Comparison of ENCODE assay signal across 8 cellular contexts in genomic region chr4:40515398-40516293, GRCh38.
DNase-seq lines count a peak whose midpoint lies in the region; ATAC-seq and FAIRE-seq lines count a peak whose summit lies in the region.

No MANE protein-coding gene starts in this region.

- peaks cover 5 to 6% of the 10 kb centered on the region in 2 donors for H3K4me1 ChIP-seq in esophagus (ENCODE audit: control insufficient read depth in 2 of 2, insufficient read depth in 2 of 2, low read length in 1 of 2)
- peaks cover 0 to 3% of the 10 kb centered on the region in 2 donors for H3K4me1 ChIP-seq in small intestine (ENCODE audit: control insufficient read depth in 2 of 2, insufficient read depth in 1 of 2, low read depth in 1 of 2, low read length in 1 of 2)

- no peaks in the 10 kb centered on the region for H3K27me3 ChIP-seq in esophagus (ENCODE audit: control insufficient read depth in 1 of 2, insufficient read depth in 2 of 2, low read length in 2 of 2)
- H3K27me3 ChIP-seq in small intestine (ENCODE audit: control insufficient read depth in 2 of 2, insufficient read depth in 2 of 2, low read length in 2 of 2): no peaks in the 10 kb centered on the region

- H3K4me3 ChIP-seq in esophagus (ENCODE audit: low read depth in 1 of 2, low read length in 2 of 2) (peak overlapping the region in 1 of 2 donors; percentile 46), small intestine (ENCODE audit: low read depth in 1 of 2, low read length in 2 of 2) (peak overlapping the region; percentile 35 to 69)

- H3K36me3 ChIP-seq in esophagus (ENCODE audit: control insufficient read depth in 2 of 2, insufficient read depth in 2 of 2, low read length in 1 of 2) (no peaks in the 10 kb centered on the region), small intestine (ENCODE audit: control insufficient read depth in 2 of 2, insufficient read depth in 2 of 2, low read length in 2 of 2) (no peaks in the 10 kb centered on the region)

- FAIRE-seq in small intestine (lab: Jason Lieb, UNC): no peak

- intact Hi-C loops in posterior vena cava (cut with DNase I): no loop called here

- H3K9me3 ChIP-seq in esophagus (ENCODE audit: control insufficient read depth in 2 of 2, insufficient read depth in 1 of 2, low read depth in 1 of 2, low read length in 1 of 2) (no peaks in the 10 kb centered on the region), small intestine (ENCODE audit: control insufficient read depth, low read depth) (no peaks in the 10 kb centered on the region)

- ATAC-seq in HG02588 (IDR thresholded peaks at IDR 0.05; ENCODE audit: unreplicated experiment): peak; percentile 79

- H3K27ac ChIP-seq in esophagus (ENCODE audit: low read depth in 2 of 2, low read length in 1 of 2) (peak overlapping the region; percentile 81 to 86), small intestine (ENCODE audit: low read depth in 1 of 2, low read length in 1 of 2) (peak overlapping the region; percentile 87 to 98)

- 61 to 63% methylated on average over 15 of the region's 15 CpGs for WGBS in esophagus, 2 donors
- WGBS in small intestine, 3 donors: 15 to 52% (median 20%) methylated on average over 13 to 15 of the region's 15 CpGs

- peak; percentile 15 for DNase-seq in activated CD4-positive, alpha-beta T cell treated with anti-CD3 and anti-CD28 coated beads for 48 hours
- DNase-seq in activated CD4-positive, alpha-beta T cell treated with anti-CD3 and anti-CD28 coated beads for 1 hour: no peak
- DNase-seq in NAMALWA (ENCODE audit: low spot score) (peak; percentile 84), small intestine (peak; percentile 98), posterior vena cava (ENCODE audit: low spot score) (no peak), RKO (ENCODE audit: low spot score) (no peak)

Comparison
In these comparisons a context has a peak if more than half of its experiments do, and no peak if none do; other contexts are left out.
1. DNase-seq: peak in activated CD4-positive, alpha-beta T cell treated with anti-CD3 and anti-CD28 coated beads for 48 hours (single experiment), NAMALWA (single experiment) and small intestine (single experiment); none in activated CD4-positive, alpha-beta T cell treated with anti-CD3 and anti-CD28 coated beads for 1 hour (single experiment), posterior vena cava (single experiment) and RKO (single experiment).